In genomic region chr5:96090205-96090604, GRCh38 we compare ENCODE assay signal across 13 cellular contexts.
"Had no signal": no experiment of that assay in that cellular context is flagged by ENCODE, and none has a peak within 500 bp of the region (broad histone marks: within the 10 kb centered on the region; RNA-seq: fewer than 3 reads in every experiment).

No MANE protein-coding gene starts in this region.

- H3K27me3 ChIP-seq: adrenal gland, cardiac muscle cell, hepatocyte, ovary, transverse colon had no signal

- H3K4me1 ChIP-seq: transverse colon had no signal

- H2AFZ ChIP-seq: hepatocyte had no signal

- H3K4me3 ChIP-seq: adrenal gland, cardiac muscle cell, hepatocyte, ovary, transverse colon had no signal

- DNase-seq: activated CD4-positive, alpha-beta memory T cell treated with anti-CD3 and anti-CD28 coated beads, Interleukin-2, amount 10 ng/mL, durations not matched to agents 7 days and 5 days; activated CD4-positive, alpha-beta T cell treated with anti-CD3 and anti-CD28 coated beads for 36 hours; activated effector memory CD4-positive, alpha-beta T cell treated with anti-CD3 and anti-CD28 coated beads, Interleukin-2, amount 50 U/mL, for 16 hours; activated T-cell treated with anti-CD3 and anti-CD28 coated beads, Interleukin-2, amount 50 U/mL, for 48 hours; adrenal gland; islet precursor cell; ovary; transverse colon had no signal

- H3K9me3 Mint-ChIP-seq: activated naive CD4-positive, alpha-beta T cell treated with anti-CD3 and anti-CD28 coated beads, Interleukin-2, amount 50 U/mL, for 24 hours; stimulated activated memory B cell treated with anti-CD40 and anti-IgM and Interleukin-4, amounts not matched to agents 10 μg/mL and 1 μg/mL and 100 μg/mL, for 72 hours had no signal

- H3K4me1 Mint-ChIP-seq: activated CD4-positive, alpha-beta memory T cell treated with anti-CD3 and anti-CD28 coated beads, Interleukin-2, amount 10 ng/mL, durations not matched to agents 7 days and 5 days; activated naive CD4-positive, alpha-beta T cell treated with anti-CD3 and anti-CD28 coated beads, Interleukin-2, amount 50 U/mL, for 24 hours; stimulated activated memory B cell treated with anti-CD40 and anti-IgM and Interleukin-4, amounts not matched to agents 10 μg/mL and 1 μg/mL and 100 μg/mL, for 72 hours had no signal

- H3K36me3 ChIP-seq: adrenal gland, cardiac muscle cell, ovary, transverse colon had no signal

- H3K27me3 Mint-ChIP-seq: activated CD4-positive, alpha-beta memory T cell treated with anti-CD3 and anti-CD28 coated beads, Interleukin-2, amount 10 ng/mL, durations not matched to agents 7 days and 5 days; stimulated activated memory B cell treated with anti-CD40 and anti-IgM and Interleukin-4, amounts not matched to agents 10 μg/mL and 1 μg/mL and 100 μg/mL, for 72 hours had no signal

- H3K36me3 Mint-ChIP-seq: activated naive CD4-positive, alpha-beta T cell treated with anti-CD3 and anti-CD28 coated beads, Interleukin-2, amount 50 U/mL, for 24 hours; stimulated activated memory B cell treated with anti-CD40 and anti-IgM and Interleukin-4, amounts not matched to agents 10 μg/mL and 1 μg/mL and 100 μg/mL, for 72 hours had no signal

- H3K4me2 ChIP-seq: hepatocyte had no signal

- H3K4me3 Mint-ChIP-seq: activated CD4-positive, alpha-beta memory T cell treated with anti-CD3 and anti-CD28 coated beads, Interleukin-2, amount 10 ng/mL, durations not matched to agents 7 days and 5 days; activated CD4-positive, alpha-beta T cell treated with anti-CD3 and anti-CD28 coated beads for 36 hours; activated naive CD4-positive, alpha-beta T cell treated with anti-CD3 and anti-CD28 coated beads, Interleukin-2, amount 50 U/mL, for 24 hours; stimulated activated memory B cell treated with anti-CD40 and anti-IgM and Interleukin-4, amounts not matched to agents 10 μg/mL and 1 μg/mL and 100 μg/mL, for 72 hours had no signal

- ATAC-seq: activated CD4-positive, alpha-beta T cell treated with anti-CD3 and anti-CD28 coated beads for 36 hours; esophagus mucosa had no signal

- H3K79me2 ChIP-seq: hepatocyte had no signal

- H3K9me3 ChIP-seq: adrenal gland, ovary, transverse colon had no signal

- H3K27ac Mint-ChIP-seq: activated CD4-positive, alpha-beta memory T cell treated with anti-CD3 and anti-CD28 coated beads, Interleukin-2, amount 10 ng/mL, durations not matched to agents 7 days and 5 days; activated CD4-positive, alpha-beta T cell treated with anti-CD3 and anti-CD28 coated beads for 36 hours; activated naive CD4-positive, alpha-beta T cell treated with anti-CD3 and anti-CD28 coated beads, Interleukin-2, amount 50 U/mL, for 24 hours; stimulated activated memory B cell treated with anti-CD40 and anti-IgM and Interleukin-4, amounts not matched to agents 10 μg/mL and 1 μg/mL and 100 μg/mL, for 72 hours had no signal
